In genomic region chr16:23145186-23145585, GRCh38 we compare ENCODE assay signal across 16 cellular contexts. TPM values are rescaled to one million over a fixed set of nuclear protein-coding genes. Genes with fewer than 3 reads are reported as not detected.
A peak's percentile ranks its signal among the peaks of the same experiment; 100 is the strongest.
DNase-seq lines count a peak whose midpoint lies in the region; ATAC-seq and TF ChIP-seq lines count a peak whose summit lies in the region.
"Had no signal": no experiment of that assay in that cellular context is flagged by ENCODE, and none has a peak within 500 bp of the region (broad histone marks: within the 10 kb centered on the region; RNA-seq: fewer than 3 reads in every experiment).

No MANE protein-coding gene starts in this region.

- WGBS in prostate gland = 44% methylated on average over 6 of the region's 6 CpGs

- H3K36me3 ChIP-seq in prostate gland (no peaks in the 10 kb centered on the region), BE2C (no peaks in the 10 kb centered on the region)
- H3K36me3 ChIP-seq: SJCRH30 had no signal

- peak overlapping the region in 8 of 59 donors; percentile 1 to 16 (median 9) for H3K4me3 ChIP-seq in dorsolateral prefrontal cortex
- H3K4me3 ChIP-seq in prostate gland = no peak overlapping the region
- H3K4me3 ChIP-seq in BE2C (ENCODE audit: low read depth, low read length) = no peak overlapping the region
- H3K4me3 ChIP-seq: SJCRH30 had no signal

- H3K27me3 ChIP-seq in dorsolateral prefrontal cortex (no peaks in the 10 kb centered on the region), prostate gland (replicated peaks; ENCODE audit: insufficient read depth) (no peaks in the 10 kb centered on the region), BE2C (no peaks in the 10 kb centered on the region)
- H3K27me3 ChIP-seq: SJCRH30 had no signal

- DNase-seq in Daoy (ENCODE audit: low read depth) (peak; percentile 75), NCI-H226 (peak; percentile 46), dorsolateral prefrontal cortex (peak in 2 of 10 donors; percentile 19 to 24), prostate gland (ENCODE audit: low spot score) (peak; percentile 35), BE2C (no peak)
- no peak for DNase-seq in NK-92 treated with Interleukin-12 subunit alpha and Interleukin-12 subunit beta, amount 100 ng/mL, for 24 hours (lab: John Stamatoyannopoulos, UW)
- DNase-seq in activated CD4-positive, alpha-beta T cell treated with anti-CD3 and anti-CD28 coated beads, Interleukin-2, amount 50 U/mL, for 48 hours = no peak
- DNase-seq: activated CD4-positive, alpha-beta T cell treated with anti-CD3 and anti-CD28 coated beads for 48 hours; activated effector memory CD4-positive, alpha-beta T cell treated with anti-CD3 and anti-CD28 coated beads, Interleukin-2, amount 50 U/mL, for 16 hours; kidney; NCI-H2227 treated with DMSO at 0.1 percent for 48 hours; SJCRH30 had no signal

- no peak for TF ChIP-seq CTCF in dorsolateral prefrontal cortex (IDR thresholded peaks at IDR 0.05 in 54 of 56, conservative IDR thresholded peaks at IDR 0.05 in 2 of 56; ENCODE audit: low read depth in 1 of 56, partially characterized antibody in 56 of 56)
- no peak for TF ChIP-seq CTCF in prostate gland (IDR thresholded peaks at IDR 0.05)
- TF ChIP-seq CTCF in BE2C (IDR thresholded peaks at IDR 0.05; ENCODE audit: low read depth, low read length) = no peak

- ATAC-seq in HG03039 (IDR thresholded peaks at IDR 0.05; ENCODE audit: unreplicated experiment) = no peak

- H3K27ac ChIP-seq in dorsolateral prefrontal cortex (peak overlapping the region in 50 of 59 donors; percentile 0 to 91 (median 78)), prostate gland (peak overlapping the region; percentile 86)
- H3K27ac ChIP-seq: SJCRH30 had no signal

- no peak for TF ChIP-seq POLR2A in prostate gland (IDR thresholded peaks at IDR 0.05)

- H3K4me1 ChIP-seq in prostate gland (replicated peaks) (peaks cover 4% of the 10 kb centered on the region), BE2C (no peaks in the 10 kb centered on the region; the same call in 1 of the 2 replicates)

- H3K9me3 ChIP-seq in prostate gland (no peaks in the 10 kb centered on the region), BE2C (no peaks in the 10 kb centered on the region)
- H3K9me3 ChIP-seq: SJCRH30 had no signal

- intact Hi-C loops in dorsolateral prefrontal cortex (cut with DNase I) = loop anchor here in 1 of 2 donors (5.0 kb wide), 1 partner anchor 83 kb away; no protein-coding TSS in a partner anchor
- intact Hi-C loops in prostate gland (cut with DNase I) = loop anchor here (5.0 kb wide), 1 partner anchor 73 kb away; no protein-coding TSS in a partner anchor

RNA-seq across cellular contexts. Expression of gene USP31, which starts 4.1 kb away (rescaled TPM):
- 2.4 and 3.2 TPM in 2 replicates for total RNA-seq in Daoy (2014; rRNA removed; shearing (Covaris generic))
- total RNA-seq in dorsolateral prefrontal cortex (10 to 100 TPM; 41.7 to 92.3 (median 58.4) TPM), prostate gland (10 to 100 TPM; 16.2 to 67.3 TPM)
- polyA plus RNA-seq in BE2C (2012; ENCODE audit: insufficient read depth, insufficient read length, low read depth) = 1.9 TPM

RNA-seq across cellular contexts. Expression of gene SCNN1G, which starts 37.4 kb away (rescaled TPM):
- 0.06 TPM in 1 of 2 replicates, not detected in the other for total RNA-seq in Daoy (2014; rRNA removed; shearing (Covaris generic))
- total RNA-seq in dorsolateral prefrontal cortex (1 to 10 TPM in 2 of 120 experiments, under 1 TPM in 105, not detected in 13; 0.13 to 1.1 (median 0.31) TPM), prostate gland (10 to 100 TPM in 1 of 2 donors, 1 to 10 TPM in 1; 8.6 to 11.1 TPM)
- not detected for polyA plus RNA-seq in BE2C (2012; ENCODE audit: insufficient read depth, insufficient read length, low read depth)
- total RNA-seq: chondrocyte, H4, SJCRH30 had no signal
- polyA plus RNA-seq: neural cell had no signal

Comparison
In these comparisons a context has a peak if more than half of its experiments do, and no peak if none do; other contexts are left out.
1. DNase-seq: peak in Daoy (single experiment), NCI-H226 (single experiment) and prostate gland (single experiment); none in NK-92 treated with Interleukin-12 subunit alpha and Interleukin-12 subunit beta, amount 100 ng/mL, for 24 hours (single experiment), activated CD4-positive, alpha-beta T cell treated with anti-CD3 and anti-CD28 coated beads, Interleukin-2, amount 50 U/mL, for 48 hours (0 of 2) and BE2C (single experiment).